Comparison of ENCODE assay signal across 8 cellular contexts in the genomic region with DNA sequence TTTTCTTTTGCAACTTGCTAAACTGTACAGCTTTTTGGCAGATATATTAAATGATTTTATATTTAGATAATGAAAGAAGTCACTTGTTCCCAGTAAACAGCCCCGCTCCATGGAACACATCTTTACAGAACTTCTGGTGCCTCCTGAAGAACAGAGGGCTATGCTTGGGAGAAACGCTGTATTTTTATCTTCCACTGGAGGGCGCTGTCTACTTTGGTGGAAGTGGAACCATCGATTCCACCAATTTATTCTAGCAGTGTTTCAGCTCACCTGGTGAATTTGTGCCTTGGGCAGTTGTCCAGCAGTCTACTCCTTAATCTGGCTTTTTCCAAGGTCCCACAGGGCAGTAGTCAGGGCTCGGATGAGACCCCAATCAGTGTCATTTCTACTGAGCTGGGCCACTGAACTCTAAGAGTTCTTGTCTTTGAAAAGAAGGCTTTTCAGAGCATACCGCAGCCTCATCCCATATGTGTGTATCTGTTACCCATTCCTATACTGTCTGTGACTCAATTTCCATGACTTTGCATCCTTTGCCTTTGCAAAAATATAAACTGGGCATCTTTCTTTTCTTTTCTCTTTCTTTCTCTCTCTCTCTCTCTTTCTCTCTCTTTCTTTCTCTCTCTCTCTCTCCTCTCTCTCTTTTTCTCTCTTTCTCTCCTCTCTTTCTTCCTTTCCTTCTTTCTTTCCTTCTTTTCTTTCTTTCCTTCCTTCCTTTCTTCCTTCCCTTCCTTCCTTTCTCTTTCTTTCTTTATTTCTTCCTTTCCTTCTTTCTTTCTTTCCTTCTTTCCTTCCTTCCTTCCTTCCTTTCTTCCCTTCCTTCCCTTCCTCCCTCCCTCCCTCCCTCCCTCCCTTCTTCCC.
A peak's percentile ranks its signal among the peaks of the same experiment; 100 is the strongest.
DNase-seq lines count a peak whose midpoint lies in the region; ATAC-seq, FAIRE-seq and TF ChIP-seq lines count a peak whose summit lies in the region.

No MANE protein-coding gene starts in this region.

- no peak overlapping the region for H3K27ac ChIP-seq in small intestine (ENCODE audit: low read depth in 1 of 2, low read length in 1 of 2)

- no peaks in the 10 kb centered on the region for H3K9me3 ChIP-seq in BE2C
- no peaks in the 10 kb centered on the region for H3K9me3 ChIP-seq in small intestine (ENCODE audit: control insufficient read depth, low read depth)

- WGBS in small intestine, 3 donors: 31 to 38% (median 33%) methylated on average over 6 of the region's 6 CpGs

- no peak for FAIRE-seq in small intestine (lab: Jason Lieb, UNC)

- H3K27me3 ChIP-seq in BE2C: no peaks in the 10 kb centered on the region
- no peaks in the 10 kb centered on the region for H3K27me3 ChIP-seq in small intestine (ENCODE audit: control insufficient read depth in 2 of 2, insufficient read depth in 2 of 2, low read length in 2 of 2)

- intact Hi-C loops in head of caudate nucleus (cut with DNase I): no loop called here

- DNase-seq in BE2C: peak; percentile 66
- DNase-seq in GM12865 (ENCODE audit: low read depth): peak; percentile 50
- DNase-seq in NCI-H2171 (lab: John Stamatoyannopoulos, UW): peak; percentile 45
- peak; percentile 2 for DNase-seq in activated CD4-positive, alpha-beta T cell treated with anti-CD3 and anti-CD28 coated beads, Interleukin-2, amount 50 U/mL, for 1 hour
- peak in 36 of 42 donors; percentile 3 to 80 (median 48) for DNase-seq in head of caudate nucleus
- peak; percentile 27 for DNase-seq in small intestine
- no peak for DNase-seq in GM19238 (ENCODE audit: insufficient read length, low spot score)

- no peaks in the 10 kb centered on the region for H3K4me1 ChIP-seq in BE2C
- H3K4me1 ChIP-seq in small intestine (ENCODE audit: control insufficient read depth in 2 of 2, insufficient read depth in 1 of 2, low read depth in 1 of 2, low read length in 1 of 2): no peaks in the 10 kb centered on the region

- no peaks in the 10 kb centered on the region for H3K36me3 ChIP-seq in BE2C
- no peaks in the 10 kb centered on the region for H3K36me3 ChIP-seq in small intestine (ENCODE audit: control insufficient read depth in 2 of 2, insufficient read depth in 2 of 2, low read length in 2 of 2)

- no peak overlapping the region for H3K4me3 ChIP-seq in BE2C (ENCODE audit: low read depth, low read length)
- no peak overlapping the region for H3K4me3 ChIP-seq in GM12865 (ENCODE audit: low read depth, low read length)
- H3K4me3 ChIP-seq in small intestine (ENCODE audit: low read depth in 1 of 2, low read length in 2 of 2): no peak overlapping the region

- ATAC-seq in HG03039 (IDR thresholded peaks at IDR 0.05; ENCODE audit: unreplicated experiment): no peak

- peak; percentile 95 for TF ChIP-seq CTCF in BE2C (IDR thresholded peaks at IDR 0.05; ENCODE audit: low read depth, low read length)
- TF ChIP-seq CTCF in GM12865 (IDR thresholded peaks at IDR 0.05; ENCODE audit: insufficient read depth, low read depth, low read length, missing control alignments): peak; percentile 71
